Comparison of ENCODE assay signal across 9 cellular contexts in the genomic region with DNA sequence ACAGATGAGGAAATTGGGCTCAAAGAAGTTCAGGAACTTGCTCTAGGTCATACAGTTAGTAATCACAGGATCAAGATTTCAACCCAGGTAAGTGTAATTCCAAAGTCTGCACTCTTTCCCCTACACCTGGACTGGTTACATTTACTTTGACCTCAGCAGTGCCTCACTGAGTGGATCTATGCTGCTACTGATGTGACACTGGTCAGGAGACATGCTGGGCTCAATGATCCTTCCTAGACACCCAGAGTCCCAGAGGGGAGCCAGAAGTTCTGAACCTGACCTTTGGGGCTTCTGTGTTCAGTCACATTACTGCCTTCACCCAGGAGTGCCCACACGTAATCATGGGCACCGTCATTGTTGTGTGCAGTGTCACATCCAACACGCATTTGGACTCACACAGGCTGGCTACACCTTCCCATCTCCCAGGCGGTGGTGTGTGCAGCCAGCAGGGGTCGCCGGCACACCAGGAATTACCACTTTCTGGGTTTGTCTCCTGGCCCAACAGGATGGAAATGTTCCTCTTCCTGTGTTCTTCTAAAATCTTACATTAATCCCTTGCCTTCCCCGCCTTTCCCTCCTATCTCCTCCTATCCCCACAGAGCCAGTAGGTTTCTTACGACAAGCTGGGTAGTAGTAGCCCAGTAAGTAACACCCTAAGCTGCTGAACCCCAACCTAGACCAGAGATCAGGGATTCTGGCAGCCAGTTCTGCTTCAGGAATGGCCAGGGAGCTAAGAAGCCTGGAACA. TPM values are rescaled to one million over a fixed set of nuclear protein-coding genes. Genes with fewer than 3 reads are reported as not detected.
DNase-seq lines count a peak whose midpoint lies in the region; ATAC-seq, FAIRE-seq and TF ChIP-seq lines count a peak whose summit lies in the region.
"Had no signal": no experiment of that assay in that cellular context is flagged by ENCODE, and none has a peak within 500 bp of the region (broad histone marks: within the 10 kb centered on the region; RNA-seq: fewer than 3 reads in every experiment).

No MANE protein-coding gene starts in this region.

- WGBS in lower leg skin, 2 donors = 4% methylated on average over 8 of the region's 8 CpGs

- no peaks in the 10 kb centered on the region for H3K9me3 Mint-ChIP-seq in HFFc6

- DNase-seq in D721Med (ENCODE audit: insufficient read length, low spot score) = peak; percentile 49
- DNase-seq in HFFc6 = peak; percentile 69
- peak; percentile 39 to 83 for DNase-seq in NCI-H526 (lab: John Stamatoyannopoulos, UW)
- DNase-seq in activated CD4-positive, alpha-beta T cell treated with anti-CD3 and anti-CD28 coated beads, Interleukin-2, amount 50 U/mL, for 24 hours (ENCODE audit: low read depth in 1 of 2, low spot score in 1 of 2) = peak; percentile 56 to 66
- peak; percentile 85 for DNase-seq in coronary artery (ENCODE audit: low spot score)
- DNase-seq in lower leg skin (ENCODE audit: low spot score in 2 of 2) = peak; percentile 78 to 97
- peak; percentile 59 for DNase-seq in stimulated activated CD8-positive, alpha-beta memory T cell treated with anti-CD3 and anti-CD28 coated beads, Interleukin-12 subunit alpha, Interleukin-12 subunit beta, amount 100 ng/mL, for 1 hour (ENCODE audit: low read depth)

- intact Hi-C loops in lower leg skin (cut with DNase I; ENCODE audit: low total_unique reads) = loop anchor here (5.0 kb wide), 1 partner anchor 41 kb away; no protein-coding TSS in a partner anchor

- H3K27ac ChIP-seq in coronary artery = no peak overlapping the region

- H3K27me3 Mint-ChIP-seq in HFFc6 (ENCODE audit: insufficient read depth) = peaks cover 58% of the 10 kb centered on the region

- ATAC-seq in GM19328 (IDR thresholded peaks at IDR 0.05; ENCODE audit: unreplicated experiment) = no peak

- H3K4me1 Mint-ChIP-seq in HFFc6 (ENCODE audit: low read depth) = peaks cover 18% of the 10 kb centered on the region

- no peak overlapping the region for H3K4me3 Mint-ChIP-seq in HFFc6

- TF ChIP-seq POLR2A in lower leg skin (IDR thresholded peaks at IDR 0.05) = no peak

- no peak overlapping the region for H3K27ac Mint-ChIP-seq in HFFc6

- no peak for FAIRE-seq in D721Med (lab: Jason Lieb, UNC)
- FAIRE-seq: TTC549 had no signal

- H3K4me3 ChIP-seq in coronary artery = no peak overlapping the region
- no peak overlapping the region for H3K4me3 ChIP-seq in lower leg skin (ENCODE audit: low read depth, poor library complexity, severe bottlenecking)

- no peaks in the 10 kb centered on the region for H3K36me3 Mint-ChIP-seq in HFFc6 (ENCODE audit: low read depth)

- peak; percentile 97 for TF ChIP-seq CTCF in D721Med (IDR thresholded peaks at IDR 0.05; ENCODE audit: insufficient read depth, missing control alignments)
- peak; percentile 95 for TF ChIP-seq CTCF in HFFc6 (IDR thresholded peaks at IDR 0.05)
- peak; percentile 85 for TF ChIP-seq CTCF in coronary artery (IDR thresholded peaks at IDR 0.05)
- peak in 1 of 3 donors; percentile 87 for TF ChIP-seq CTCF in lower leg skin (IDR thresholded peaks at IDR 0.05)

RNA-seq across cellular contexts. Expression of gene CALCOCO1, which starts 25.6 kb away (rescaled TPM):
- total RNA-seq in HFFc6 (2021; fragmentation: NEBNext Ultra II Directional; extraction: Animal tissue kit (Norgen Biotek cat#: 25700)) = 10 to 100 TPM; 77.3 to 99.3 (median 87.2) TPM
- 100 to 1,000 TPM; 313 to 432 (median 391) TPM for total RNA-seq in lower leg skin

RNA-seq across cellular contexts. Expression of gene ATP5MC2, which starts 25.8 kb away (rescaled TPM):
- total RNA-seq in HFFc6 (2021; fragmentation: NEBNext Ultra II Directional; extraction: Animal tissue kit (Norgen Biotek cat#: 25700)) = 100 to 1,000 TPM; 257 to 366 (median 308) TPM
- total RNA-seq in lower leg skin = 100 to 1,000 TPM; 214 to 533 (median 318) TPM

RNA-seq across cellular contexts. Expression of gene CISTR, which starts 50.1 kb away (rescaled TPM):
- total RNA-seq in HFFc6 (2021; fragmentation: NEBNext Ultra II Directional; extraction: Animal tissue kit (Norgen Biotek cat#: 25700)) = not detected
- not detected for total RNA-seq in lower leg skin
